ENCODE assay signal across 1 cellular context in the genomic region with DNA sequence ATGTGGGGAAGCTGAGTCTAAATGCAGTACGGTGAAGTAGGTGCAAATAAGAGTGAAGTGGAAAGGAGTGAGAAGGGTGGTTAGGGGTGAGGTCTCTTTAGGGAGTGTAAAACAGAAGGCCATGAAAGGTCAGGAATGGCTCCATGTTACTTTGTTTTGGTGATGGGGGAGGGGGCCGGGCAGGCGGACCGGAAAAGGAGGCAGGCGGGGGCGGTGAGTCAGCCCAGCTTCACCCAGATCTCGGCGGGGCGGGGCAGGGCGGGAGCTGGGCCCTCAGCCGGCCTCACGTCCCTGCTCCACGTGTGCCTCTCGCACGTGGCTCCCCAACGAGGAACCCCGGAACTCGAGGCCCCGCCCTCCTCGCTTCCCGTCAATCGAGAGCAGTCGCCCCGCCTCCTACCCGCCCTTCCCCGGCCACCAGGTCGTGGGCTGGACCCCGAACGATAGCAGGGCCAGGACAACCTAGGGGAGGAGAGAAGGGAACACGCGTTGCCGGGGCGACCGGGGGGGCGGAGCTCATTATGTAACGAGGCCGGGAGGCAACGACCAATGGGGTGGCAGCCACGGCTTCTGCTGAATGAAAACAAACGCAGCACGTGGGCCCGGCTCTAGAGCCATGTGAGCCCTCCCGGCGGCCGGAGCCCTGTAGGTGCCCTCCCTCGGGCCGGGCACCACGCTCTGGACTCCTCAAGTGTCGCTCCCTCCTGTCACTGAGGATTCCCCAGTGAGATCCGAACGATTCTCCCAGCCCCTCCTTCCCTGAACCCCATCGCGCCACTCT.
A peak's percentile ranks its signal among the peaks of the same experiment; 100 is the strongest.
TF ChIP-seq lines count a peak whose summit lies in the region.

No MANE protein-coding gene starts in this region.

TF ChIP-seq in HepG2, 621 proteins besides CTCF, POLR2A, EP300 and RAD21 (continued from another document and continues in another):
- TF ChIP-seq TAF15 (IDR thresholded peaks at IDR 0.05; ENCODE audit: low read depth, low read length, poor library complexity, severe bottlenecking): no peak
- peak; percentile 69 for TF ChIP-seq ZNF782 (CRISPR knock-in tag; IDR thresholded peaks at IDR 0.05; ENCODE audit: borderline replicate concordance)
- TF ChIP-seq KAT2B (IDR thresholded peaks at IDR 0.05; ENCODE audit: borderline replicate concordance, low read depth, low read length): no peak
- peak; percentile 99 for TF ChIP-seq KLF6 (CRISPR knock-in tag; IDR thresholded peaks at IDR 0.05)
- 0 out of 2 replicates have a peak, but pooled peaks have one; percentile 67 for TF ChIP-seq ZNF570 (CRISPR knock-in tag; IDR thresholded peaks at IDR 0.05; ENCODE audit: borderline replicate concordance)
- peak; percentile 68 for TF ChIP-seq ZNF160 (CRISPR knock-in tag; IDR thresholded peaks at IDR 0.05)
- peak; percentile 100 for TF ChIP-seq ARNTL (CRISPR knock-in tag; IDR thresholded peaks at IDR 0.05)
- no peak for TF ChIP-seq GZF1 (CRISPR knock-in tag; IDR thresholded peaks at IDR 0.05)
- peak; percentile 96 for TF ChIP-seq ZNF350 (CRISPR knock-in tag; IDR thresholded peaks at IDR 0.05; ENCODE audit: borderline replicate concordance, low read depth)
- TF ChIP-seq NFE2 (CRISPR knock-in tag; IDR thresholded peaks at IDR 0.05): no peak
- TF ChIP-seq, protein P1, sequence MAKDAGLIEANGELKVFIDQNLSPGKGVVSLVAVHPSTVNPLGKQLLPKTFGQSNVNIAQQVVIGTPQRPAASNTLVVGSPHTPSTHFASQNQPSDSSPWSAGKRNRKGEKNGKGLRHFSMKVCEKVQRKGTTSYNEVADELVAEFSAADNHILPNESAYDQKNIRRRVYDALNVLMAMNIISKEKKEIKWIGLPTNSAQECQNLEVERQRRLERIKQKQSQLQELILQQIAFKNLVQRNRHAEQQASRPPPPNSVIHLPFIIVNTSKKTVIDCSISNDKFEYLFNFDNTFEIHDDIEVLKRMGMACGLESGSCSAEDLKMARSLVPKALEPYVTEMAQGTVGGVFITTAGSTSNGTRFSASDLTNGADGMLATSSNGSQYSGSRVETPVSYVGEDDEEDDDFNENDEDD (CRISPR knock-in tag; IDR thresholded peaks at IDR 0.05; ENCODE audit: borderline replicate concordance): peak; percentile 98
- no peak for TF ChIP-seq SMARCE1 (IDR thresholded peaks at IDR 0.05; ENCODE audit: borderline replicate concordance)
- TF ChIP-seq, protein P2, sequence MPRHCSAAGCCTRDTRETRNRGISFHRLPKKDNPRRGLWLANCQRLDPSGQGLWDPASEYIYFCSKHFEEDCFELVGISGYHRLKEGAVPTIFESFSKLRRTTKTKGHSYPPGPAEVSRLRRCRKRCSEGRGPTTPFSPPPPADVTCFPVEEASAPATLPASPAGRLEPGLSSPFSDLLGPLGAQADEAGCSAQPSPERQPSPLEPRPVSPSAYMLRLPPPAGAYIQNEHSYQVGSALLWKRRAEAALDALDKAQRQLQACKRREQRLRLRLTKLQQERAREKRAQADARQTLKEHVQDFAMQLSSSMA (CRISPR knock-in tag; IDR thresholded peaks at IDR 0.05): no peak; the same call in 1 of the 2 replicates
- TF ChIP-seq, protein P3, sequence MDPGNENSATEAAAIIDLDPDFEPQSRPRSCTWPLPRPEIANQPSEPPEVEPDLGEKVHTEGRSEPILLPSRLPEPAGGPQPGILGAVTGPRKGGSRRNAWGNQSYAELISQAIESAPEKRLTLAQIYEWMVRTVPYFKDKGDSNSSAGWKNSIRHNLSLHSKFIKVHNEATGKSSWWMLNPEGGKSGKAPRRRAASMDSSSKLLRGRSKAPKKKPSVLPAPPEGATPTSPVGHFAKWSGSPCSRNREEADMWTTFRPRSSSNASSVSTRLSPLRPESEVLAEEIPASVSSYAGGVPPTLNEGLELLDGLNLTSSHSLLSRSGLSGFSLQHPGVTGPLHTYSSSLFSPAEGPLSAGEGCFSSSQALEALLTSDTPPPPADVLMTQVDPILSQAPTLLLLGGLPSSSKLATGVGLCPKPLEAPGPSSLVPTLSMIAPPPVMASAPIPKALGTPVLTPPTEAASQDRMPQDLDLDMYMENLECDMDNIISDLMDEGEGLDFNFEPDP (CRISPR knock-in tag; conservative IDR thresholded peaks at IDR 0.05): no peak
- peak; percentile 65; the same call in 1 of the 2 replicates for TF ChIP-seq KMT2A (CRISPR knock-in tag; IDR thresholded peaks at IDR 0.05)
- peak; percentile 60; the same call in 1 of the 2 replicates for TF ChIP-seq ZBTB21 (CRISPR knock-in tag; IDR thresholded peaks at IDR 0.05)
- TF ChIP-seq ZNF772 (CRISPR knock-in tag; IDR thresholded peaks at IDR 0.05): peak; percentile 99
- peak; percentile 90; the same call in 1 of the 2 replicates for TF ChIP-seq ZNF256 (CRISPR knock-in tag; conservative IDR thresholded peaks at IDR 0.05)
- TF ChIP-seq GPN1 (CRISPR knock-in tag; IDR thresholded peaks at IDR 0.05; ENCODE audit: borderline replicate concordance): peak; percentile 63; the same call in 1 of the 2 replicates
- TF ChIP-seq, protein P4, sequence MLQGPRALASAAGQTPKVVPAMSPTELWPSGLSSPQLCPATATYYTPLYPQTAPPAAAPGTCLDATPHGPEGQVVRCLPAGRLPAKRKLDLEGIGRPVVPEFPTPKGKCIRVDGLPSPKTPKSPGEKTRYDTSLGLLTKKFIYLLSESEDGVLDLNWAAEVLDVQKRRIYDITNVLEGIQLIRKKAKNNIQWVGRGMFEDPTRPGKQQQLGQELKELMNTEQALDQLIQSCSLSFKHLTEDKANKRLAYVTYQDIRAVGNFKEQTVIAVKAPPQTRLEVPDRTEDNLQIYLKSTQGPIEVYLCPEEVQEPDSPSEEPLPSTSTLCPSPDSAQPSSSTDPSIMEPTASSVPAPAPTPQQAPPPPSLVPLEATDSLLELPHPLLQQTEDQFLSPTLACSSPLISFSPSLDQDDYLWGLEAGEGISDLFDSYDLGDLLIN (CRISPR knock-in tag; IDR thresholded peaks at IDR 0.05; ENCODE audit: borderline replicate concordance): no peak
- peak; percentile 93 for TF ChIP-seq ZNF138 (CRISPR knock-in tag; IDR thresholded peaks at IDR 0.05; ENCODE audit: low read depth)
- no peak for TF ChIP-seq ATRX (CRISPR knock-in tag; IDR thresholded peaks at IDR 0.05; ENCODE audit: borderline replicate concordance)
- TF ChIP-seq, protein P5, sequence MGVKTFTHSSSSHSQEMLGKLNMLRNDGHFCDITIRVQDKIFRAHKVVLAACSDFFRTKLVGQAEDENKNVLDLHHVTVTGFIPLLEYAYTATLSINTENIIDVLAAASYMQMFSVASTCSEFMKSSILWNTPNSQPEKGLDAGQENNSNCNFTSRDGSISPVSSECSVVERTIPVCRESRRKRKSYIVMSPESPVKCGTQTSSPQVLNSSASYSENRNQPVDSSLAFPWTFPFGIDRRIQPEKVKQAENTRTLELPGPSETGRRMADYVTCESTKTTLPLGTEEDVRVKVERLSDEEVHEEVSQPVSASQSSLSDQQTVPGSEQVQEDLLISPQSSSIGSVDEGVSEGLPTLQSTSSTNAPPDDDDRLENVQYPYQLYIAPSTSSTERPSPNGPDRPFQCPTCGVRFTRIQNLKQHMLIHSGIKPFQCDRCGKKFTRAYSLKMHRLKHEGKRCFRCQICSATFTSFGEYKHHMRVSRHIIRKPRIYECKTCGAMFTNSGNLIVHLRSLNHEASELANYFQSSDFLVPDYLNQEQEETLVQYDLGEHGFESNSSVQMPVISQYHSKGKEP (CRISPR knock-in tag; IDR thresholded peaks at IDR 0.05): peak; percentile 94; the same call in 1 of the 2 replicates
- peak; percentile 75; the same call in 1 of the 2 replicates for TF ChIP-seq ZNF598 (CRISPR knock-in tag; IDR thresholded peaks at IDR 0.05; ENCODE audit: borderline replicate concordance)
- peak; percentile 96; the same call in 1 of the 2 replicates for TF ChIP-seq ZNF431 (CRISPR knock-in tag; IDR thresholded peaks at IDR 0.05; ENCODE audit: borderline replicate concordance, low read depth)
- no peak for TF ChIP-seq PCBP2 (optimal IDR thresholded peaks at IDR 0.05; ENCODE audit: low read depth, low read length, poor library complexity, severe bottlenecking)
- TF ChIP-seq ZNF432 (CRISPR knock-in tag; IDR thresholded peaks at IDR 0.05; ENCODE audit: borderline replicate concordance): no peak
- TF ChIP-seq, protein P6, sequence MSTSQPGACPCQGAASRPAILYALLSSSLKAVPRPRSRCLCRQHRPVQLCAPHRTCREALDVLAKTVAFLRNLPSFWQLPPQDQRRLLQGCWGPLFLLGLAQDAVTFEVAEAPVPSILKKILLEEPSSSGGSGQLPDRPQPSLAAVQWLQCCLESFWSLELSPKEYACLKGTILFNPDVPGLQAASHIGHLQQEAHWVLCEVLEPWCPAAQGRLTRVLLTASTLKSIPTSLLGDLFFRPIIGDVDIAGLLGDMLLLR (CRISPR knock-in tag; IDR thresholded peaks at IDR 0.05): peak; percentile 99; the same call in 1 of the 2 replicates
- TF ChIP-seq, protein P7, sequence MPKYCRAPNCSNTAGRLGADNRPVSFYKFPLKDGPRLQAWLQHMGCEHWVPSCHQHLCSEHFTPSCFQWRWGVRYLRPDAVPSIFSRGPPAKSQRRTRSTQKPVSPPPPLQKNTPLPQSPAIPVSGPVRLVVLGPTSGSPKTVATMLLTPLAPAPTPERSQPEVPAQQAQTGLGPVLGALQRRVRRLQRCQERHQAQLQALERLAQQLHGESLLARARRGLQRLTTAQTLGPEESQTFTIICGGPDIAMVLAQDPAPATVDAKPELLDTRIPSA (CRISPR knock-in tag; IDR thresholded peaks at IDR 0.05; ENCODE audit: borderline replicate concordance): no peak
- peak; percentile 95 for TF ChIP-seq FOXK2 (IDR thresholded peaks at IDR 0.05)
- TF ChIP-seq RFXAP (CRISPR knock-in tag; IDR thresholded peaks at IDR 0.05; ENCODE audit: borderline replicate concordance): peak; percentile 94
- TF ChIP-seq, protein P8, sequence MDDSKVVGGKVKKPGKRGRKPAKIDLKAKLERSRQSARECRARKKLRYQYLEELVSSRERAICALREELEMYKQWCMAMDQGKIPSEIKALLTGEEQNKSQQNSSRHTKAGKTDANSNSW (CRISPR knock-in tag; IDR thresholded peaks at IDR 0.05; ENCODE audit: borderline replicate concordance): peak; percentile 64; the same call in 1 of the 2 replicates
- TF ChIP-seq BORCS8-MEF2B (CRISPR knock-in tag; IDR thresholded peaks at IDR 0.05): peak; percentile 91
- peak; percentile 51 for TF ChIP-seq SKI (IDR thresholded peaks at IDR 0.05; ENCODE audit: partially characterized antibody)
- TF ChIP-seq, protein P9, sequence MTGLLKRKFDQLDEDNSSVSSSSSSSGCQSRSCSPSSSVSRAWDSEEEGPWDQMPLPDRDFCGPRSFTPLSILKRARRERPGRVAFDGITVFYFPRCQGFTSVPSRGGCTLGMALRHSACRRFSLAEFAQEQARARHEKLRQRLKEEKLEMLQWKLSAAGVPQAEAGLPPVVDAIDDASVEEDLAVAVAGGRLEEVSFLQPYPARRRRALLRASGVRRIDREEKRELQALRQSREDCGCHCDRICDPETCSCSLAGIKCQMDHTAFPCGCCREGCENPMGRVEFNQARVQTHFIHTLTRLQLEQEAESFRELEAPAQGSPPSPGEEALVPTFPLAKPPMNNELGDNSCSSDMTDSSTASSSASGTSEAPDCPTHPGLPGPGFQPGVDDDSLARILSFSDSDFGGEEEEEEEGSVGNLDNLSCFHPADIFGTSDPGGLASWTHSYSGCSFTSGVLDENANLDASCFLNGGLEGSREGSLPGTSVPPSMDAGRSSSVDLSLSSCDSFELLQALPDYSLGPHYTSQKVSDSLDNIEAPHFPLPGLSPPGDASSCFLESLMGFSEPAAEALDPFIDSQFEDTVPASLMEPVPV (CRISPR knock-in tag; IDR thresholded peaks at IDR 0.05): peak; percentile 89
- TF ChIP-seq ZNF234 (CRISPR knock-in tag; conservative IDR thresholded peaks at IDR 0.05): no peak; the same call in 1 of the 2 replicates
- TF ChIP-seq GATAD2A (CRISPR knock-in tag; IDR thresholded peaks at IDR 0.05): peak; percentile 89
- TF ChIP-seq CEBPB (IDR thresholded peaks at IDR 0.05; ENCODE audit: borderline replicate concordance, low read depth, low read length): peak; percentile 54; the same call in 1 of the 2 replicates
- TF ChIP-seq, protein P10, sequence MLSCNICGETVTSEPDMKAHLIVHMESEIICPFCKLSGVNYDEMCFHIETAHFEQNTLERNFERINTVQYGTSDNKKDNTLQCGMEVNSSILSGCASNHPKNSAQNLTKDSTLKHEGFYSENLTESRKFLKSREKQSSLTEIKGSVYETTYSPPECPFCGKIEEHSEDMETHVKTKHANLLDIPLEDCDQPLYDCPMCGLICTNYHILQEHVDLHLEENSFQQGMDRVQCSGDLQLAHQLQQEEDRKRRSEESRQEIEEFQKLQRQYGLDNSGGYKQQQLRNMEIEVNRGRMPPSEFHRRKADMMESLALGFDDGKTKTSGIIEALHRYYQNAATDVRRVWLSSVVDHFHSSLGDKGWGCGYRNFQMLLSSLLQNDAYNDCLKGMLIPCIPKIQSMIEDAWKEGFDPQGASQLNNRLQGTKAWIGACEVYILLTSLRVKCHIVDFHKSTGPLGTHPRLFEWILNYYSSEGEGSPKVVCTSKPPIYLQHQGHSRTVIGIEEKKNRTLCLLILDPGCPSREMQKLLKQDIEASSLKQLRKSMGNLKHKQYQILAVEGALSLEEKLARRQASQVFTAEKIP (CRISPR knock-in tag; IDR thresholded peaks at IDR 0.05; ENCODE audit: borderline replicate concordance): no peak
- peak; percentile 100 for TF ChIP-seq MYC (CRISPR knock-in tag; IDR thresholded peaks at IDR 0.05; ENCODE audit: borderline replicate concordance)
- TF ChIP-seq NFYC (CRISPR knock-in tag; IDR thresholded peaks at IDR 0.05): peak; percentile 84
- no peak for TF ChIP-seq HDAC6 (IDR thresholded peaks at IDR 0.05; ENCODE audit: low read depth, low read length)
- TF ChIP-seq, protein P11, sequence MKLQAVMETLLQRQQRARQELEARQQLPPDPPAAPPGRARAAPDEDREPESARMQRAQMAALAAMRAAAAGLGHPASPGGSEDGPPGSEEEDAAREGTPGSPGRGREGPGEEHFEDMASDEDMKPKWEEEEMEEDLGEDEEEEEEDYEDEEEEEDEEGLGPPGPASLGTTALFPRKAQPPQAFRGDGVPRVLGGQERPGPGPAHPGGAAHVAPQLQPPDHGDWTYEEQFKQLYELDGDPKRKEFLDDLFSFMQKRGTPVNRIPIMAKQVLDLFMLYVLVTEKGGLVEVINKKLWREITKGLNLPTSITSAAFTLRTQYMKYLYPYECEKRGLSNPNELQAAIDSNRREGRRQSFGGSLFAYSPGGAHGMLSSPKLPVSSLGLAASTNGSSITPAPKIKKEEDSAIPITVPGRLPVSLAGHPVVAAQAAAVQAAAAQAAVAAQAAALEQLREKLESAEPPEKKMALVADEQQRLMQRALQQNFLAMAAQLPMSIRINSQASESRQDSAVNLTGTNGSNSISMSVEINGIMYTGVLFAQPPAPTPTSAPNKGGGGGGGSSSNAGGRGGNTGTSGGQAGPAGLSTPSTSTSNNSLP (IDR thresholded peaks at IDR 0.05; ENCODE audit: low read depth, low read length): 0 out of 2 replicates have a peak, but pooled peaks have one; percentile 6
- TF ChIP-seq TCF12 (IDR thresholded peaks at IDR 0.05): no peak
- TF ChIP-seq TCF12 (CRISPR knock-in tag; IDR thresholded peaks at IDR 0.05): peak; percentile 89; the same call in 1 of the 2 replicates
